10 cellular contexts compared by ENCODE assay signal in genomic region chr14:24673059-24673458, GRCh38. TPM values are rescaled to one million over a fixed set of nuclear protein-coding genes. Genes with fewer than 3 reads are reported as not detected.
DNase-seq lines count a peak whose midpoint lies in the region; ATAC-seq and TF ChIP-seq lines count a peak whose summit lies in the region.
"Had no signal": no experiment of that assay in that cellular context is flagged by ENCODE, and none has a peak within 500 bp of the region (broad histone marks: within the 10 kb centered on the region; RNA-seq: fewer than 3 reads in every experiment).

No MANE protein-coding gene starts in this region.

- H3K27ac Mint-ChIP-seq in CD8-positive, alpha-beta T cell: peak overlapping the region; percentile 94
- H3K27ac Mint-ChIP-seq in activated T-cell treated with anti-CD3 and anti-CD28 coated beads, Interleukin-2, amount 50 U/mL, for 72 hours: peak overlapping the region; percentile 97

- H2BK12ac ChIP-seq in mesenchymal stem cell (ENCODE audit: low read length in 2 of 2): no peak overlapping the region

- DNase-seq in CD8-positive, alpha-beta T cell: no peak
- no peak for DNase-seq in activated T-cell treated with anti-CD3 and anti-CD28 coated beads, Interleukin-2, amount 50 U/mL, for 72 hours
- no peak for DNase-seq in thyroid gland
- DNase-seq in mesenchymal stem cell: no peak
- no peak for DNase-seq in vagina (ENCODE audit: extremely low spot score in 2 of 2)
- DNase-seq in GM03348 (ENCODE audit: low spot score): no peak
- DNase-seq: DMS153, NCI-H1694 had no signal

- TF ChIP-seq CTCF in CD8-positive, alpha-beta T cell (IDR thresholded peaks at IDR 0.05): no peak
- TF ChIP-seq CTCF in thyroid gland (IDR thresholded peaks at IDR 0.05) (no peak), vagina (IDR thresholded peaks at IDR 0.05) (no peak)

- no peaks in the 10 kb centered on the region for H3K36me3 Mint-ChIP-seq in CD8-positive, alpha-beta T cell
- H3K36me3 Mint-ChIP-seq in activated T-cell treated with anti-CD3 and anti-CD28 coated beads, Interleukin-2, amount 50 U/mL, for 72 hours (ENCODE audit: insufficient read depth in 2 of 2): peaks cover 2 to 5% of the 10 kb centered on the region in 2 donors

- H3K4me1 ChIP-seq in CD8-positive, alpha-beta T cell (ENCODE audit: insufficient read depth, low read length): peaks cover 29% of the 10 kb centered on the region
- H3K4me1 ChIP-seq in thyroid gland (no peaks in the 10 kb centered on the region), mesenchymal stem cell (ENCODE audit: control insufficient read depth, insufficient read depth, low read depth, low read length) (no peaks in the 10 kb centered on the region), vagina (no peaks in the 10 kb centered on the region)

- peaks cover 53% of the 10 kb centered on the region for H3K4me1 Mint-ChIP-seq in CD8-positive, alpha-beta T cell (ENCODE audit: low read depth)
- H3K4me1 Mint-ChIP-seq in activated T-cell treated with anti-CD3 and anti-CD28 coated beads, Interleukin-2, amount 50 U/mL, for 72 hours (ENCODE audit: low read depth): peaks cover 90% of the 10 kb centered on the region

- no peak overlapping the region for H2BK120ac ChIP-seq in mesenchymal stem cell (ENCODE audit: low read depth, low read length)

- H2BK15ac ChIP-seq in mesenchymal stem cell (ENCODE audit: low read depth, poor library complexity, severe bottlenecking): no peak overlapping the region

- no peaks in the 10 kb centered on the region for H3K79me1 ChIP-seq in mesenchymal stem cell (replicated peaks; ENCODE audit: low read length, poor library complexity, severe bottlenecking)

- ATAC-seq in CD8-positive, alpha-beta T cell: no peak
- peak; percentile 52 for ATAC-seq in GM19452 (IDR thresholded peaks at IDR 0.05; ENCODE audit: unreplicated experiment)
- ATAC-seq in HG03159 (IDR thresholded peaks at IDR 0.05; ENCODE audit: unreplicated experiment): peak; percentile 63
- ATAC-seq in activated T-cell treated with anti-CD3 and anti-CD28 coated beads, Interleukin-2, amount 50 U/mL, for 72 hours (replicated peaks in 1 of 2): no peak

- H2AFZ ChIP-seq in mesenchymal stem cell (ENCODE audit: low read depth, low read length): no peak overlapping the region

- H3K27ac ChIP-seq in CD8-positive, alpha-beta T cell (ENCODE audit: low read depth, low read length): peak overlapping the region; percentile 1
- no peak overlapping the region for H3K27ac ChIP-seq in thyroid gland
- H3K27ac ChIP-seq in mesenchymal stem cell (ENCODE audit: low read length, poor library complexity, severe bottlenecking): no peak overlapping the region
- no peak overlapping the region for H3K27ac ChIP-seq in vagina

- H4K91ac ChIP-seq in mesenchymal stem cell (ENCODE audit: low read length): no peak overlapping the region

- POLR2A ChIA-PET in CD8-positive, alpha-beta T cell (lab: Charles Lee): interaction anchor here (1.3 to 1.4 kb wide), 2 partner anchors 12 to 20 kb away, joined by 6 to 9 read pairs; no protein-coding TSS in a partner anchor

- TF ChIP-seq POLR2A in thyroid gland (IDR thresholded peaks at IDR 0.05) (no peak), vagina (IDR thresholded peaks at IDR 0.05) (no peak)

- H3K18ac ChIP-seq in mesenchymal stem cell (ENCODE audit: low read depth in 1 of 2, low read length in 2 of 2): no peak overlapping the region

- no peak overlapping the region for H3K14ac ChIP-seq in mesenchymal stem cell (ENCODE audit: low read length in 2 of 2)

- no peak overlapping the region for H3K4ac ChIP-seq in mesenchymal stem cell (ENCODE audit: low read depth in 1 of 2, low read length in 2 of 2)

- no peak overlapping the region for H3K4me2 ChIP-seq in mesenchymal stem cell (ENCODE audit: low read length, poor library complexity, severe bottlenecking)

- peaks cover 6% of the 10 kb centered on the region for H3K9me3 Mint-ChIP-seq in CD8-positive, alpha-beta T cell
- H3K9me3 Mint-ChIP-seq in activated T-cell treated with anti-CD3 and anti-CD28 coated beads, Interleukin-2, amount 50 U/mL, for 72 hours: peaks cover 1 to 4% of the 10 kb centered on the region in 2 donors

- no peak overlapping the region for H2BK5ac ChIP-seq in mesenchymal stem cell (ENCODE audit: low read depth, low read length, poor library complexity, severe bottlenecking)

- H3K36me3 ChIP-seq in CD8-positive, alpha-beta T cell (ENCODE audit: insufficient read depth, low read length): no peaks in the 10 kb centered on the region
- H3K36me3 ChIP-seq in thyroid gland: no peaks in the 10 kb centered on the region
- no peaks in the 10 kb centered on the region for H3K36me3 ChIP-seq in mesenchymal stem cell (ENCODE audit: control insufficient read depth in 1 of 2, insufficient read depth in 2 of 2, low read depth in 1 of 2, low read length in 2 of 2)
- no peaks in the 10 kb centered on the region for H3K36me3 ChIP-seq in vagina

- no peaks in the 10 kb centered on the region for H3K27me3 ChIP-seq in CD8-positive, alpha-beta T cell (ENCODE audit: insufficient read depth, low read length)
- H3K27me3 ChIP-seq in thyroid gland (no peaks in the 10 kb centered on the region), mesenchymal stem cell (ENCODE audit: control insufficient read depth in 1 of 2, insufficient read depth in 1 of 2, low read length in 2 of 2) (peaks cover 0 to 3% of the 10 kb centered on the region in 2 experiments), vagina (no peaks in the 10 kb centered on the region)

- H3K9ac ChIP-seq in mesenchymal stem cell (ENCODE audit: low read length): no peak overlapping the region

- no peaks in the 10 kb centered on the region for H3K27me3 Mint-ChIP-seq in CD8-positive, alpha-beta T cell (ENCODE audit: low read depth)
- no peaks in the 10 kb centered on the region for H3K27me3 Mint-ChIP-seq in activated T-cell treated with anti-CD3 and anti-CD28 coated beads, Interleukin-2, amount 50 U/mL, for 72 hours (ENCODE audit: low read depth)

- no peaks in the 10 kb centered on the region for H3K9me3 ChIP-seq in CD8-positive, alpha-beta T cell (ENCODE audit: low read length)
- H3K9me3 ChIP-seq in thyroid gland (no peaks in the 10 kb centered on the region), mesenchymal stem cell (ENCODE audit: control insufficient read depth, low read length) (no peaks in the 10 kb centered on the region), vagina (no peaks in the 10 kb centered on the region)

- H3K4me3 Mint-ChIP-seq in CD8-positive, alpha-beta T cell: peak overlapping the region; percentile 75
- peak overlapping the region; percentile 80 to 86 for H3K4me3 Mint-ChIP-seq in activated T-cell treated with anti-CD3 and anti-CD28 coated beads, Interleukin-2, amount 50 U/mL, for 72 hours

- H2AK5ac ChIP-seq in mesenchymal stem cell (ENCODE audit: low read length, severe bottlenecking): no peak overlapping the region

- peak overlapping the region; percentile 21 for H3K4me3 ChIP-seq in CD8-positive, alpha-beta T cell (ENCODE audit: low read depth, low read length)
- H3K4me3 ChIP-seq in thyroid gland (replicated peaks in 1 of 3): no peak overlapping the region
- no peak overlapping the region for H3K4me3 ChIP-seq in mesenchymal stem cell (ENCODE audit: insufficient read depth in 1 of 2, low read depth in 1 of 2, low read length in 2 of 2)
- H3K4me3 ChIP-seq in vagina: no peak overlapping the region

- H4K8ac ChIP-seq in mesenchymal stem cell (ENCODE audit: low read length): no peak overlapping the region

- CTCF ChIA-PET in CD8-positive, alpha-beta T cell (lab: Charles Lee): interaction anchor here (0.8 to 2.6 kb wide), 6 partner anchors 9 to 242 kb away, joined by 3 to 11 read pairs (median 4); no protein-coding TSS in a partner anchor

- 71 to 74% methylated on average over 2 of the region's 2 CpGs for WGBS in thyroid gland, 2 donors
- 82% methylated on average over 2 of the region's 2 CpGs for WGBS in mesenchymal stem cell

- intact Hi-C loops in CD8-positive, alpha-beta T cell (cut with DNase I, micrococcal nuclease): loop anchor here (1.0 to 10.0 kb wide), 4 partner anchors 20 to 338 kb away; partner anchors contain the start of genes ADCY4 (in 2 of the 2), RIPK3 (in 2 of the 2) and SDR39U1 (in 1 of the 2)
- intact Hi-C loops in thyroid gland (cut with DNase I) (no loop called here), vagina (cut with DNase I) (no loop called here)

- no peak overlapping the region for H3K23ac ChIP-seq in mesenchymal stem cell (ENCODE audit: low read length in 2 of 2)

RNA-seq across cellular contexts. Expression of gene GZMB, which starts 39.1 kb away (rescaled TPM):
- 1 to 10 TPM; 5.4 to 5.8 TPM for total RNA-seq in CD8-positive, alpha-beta T cell
- total RNA-seq in activated T-cell treated with anti-CD3 and anti-CD28 coated beads, Interleukin-2, amount 50 U/mL, for 72 hours: 1,000 to 10,000 TPM; 2,205 to 2,852 TPM
- total RNA-seq in thyroid gland: under 1 TPM in 2 of 4 donors, not detected in 2; 0.45 to 0.94 TPM
- polyA plus RNA-seq in mesenchymal stem cell (2013, experiment 1 of 2): not detected
- polyA plus RNA-seq in mesenchymal stem cell (2013, experiment 2 of 2): not detected
- total RNA-seq in vagina: 2.2 TPM

Comparison
In these comparisons a context has a peak if more than half of its experiments do, and no peak if none do; other contexts are left out.
1. ATAC-seq: peak in GM19452 (single experiment) and HG03159 (single experiment); none in CD8-positive, alpha-beta T cell (single experiment) and activated T-cell treated with anti-CD3 and anti-CD28 coated beads, Interleukin-2, amount 50 U/mL, for 72 hours (0 of 2).
2. RNA of gene GZMB, which starts 39.1 kb away (total RNA-seq): 2,205 to 2,852 TPM in activated T-cell treated with anti-CD3 and anti-CD28 coated beads, Interleukin-2, amount 50 U/mL, for 72 hours; 5.4 to 5.8 TPM in CD8-positive, alpha-beta T cell, 2.2 TPM in vagina (single experiment) and 0.45 to 0.94 TPM in thyroid gland; every median in the first group is over 100 times any median in the second.
3. intact Hi-C loops: an anchor here in CD8-positive, alpha-beta T cell (1.0 to 10.0 kb wide); none called in thyroid gland and vagina.